Comparison of ENCODE assay signal across 26 cellular contexts in genomic region chr2:55668956-55669355, GRCh38.
"Had no signal": no experiment of that assay in that cellular context is flagged by ENCODE, and none has a peak within 500 bp of the region (broad histone marks: within the 10 kb centered on the region; RNA-seq: fewer than 3 reads in every experiment).

No MANE protein-coding gene starts in this region.

- ATAC-seq: effector memory CD8-positive, alpha-beta T cell; esophagus mucosa; foreskin keratinocyte; gastrocnemius medialis; gastroesophageal sphincter; heart left ventricle; heart right ventricle had no signal

- H3K27ac ChIP-seq: colonic mucosa, coronary artery, epithelial cell of prostate, esophagus muscularis mucosa, esophagus squamous epithelium, foreskin keratinocyte, gastrocnemius medialis, gastroesophageal sphincter, heart left ventricle, heart right ventricle had no signal

- H3K4me1 ChIP-seq: colonic mucosa, esophagus muscularis mucosa, esophagus squamous epithelium, foreskin keratinocyte, gastrocnemius medialis, gastroesophageal sphincter, heart left ventricle, heart right ventricle had no signal

- DNase-seq: colonic mucosa; cortex of kidney; dermis blood vessel endothelial cell; dorsolateral prefrontal cortex; effector CD4-positive, alpha-beta T cell; effector CD8-positive, alpha-beta T cell; effector memory CD4-positive, alpha-beta T cell; effector memory CD8-positive, alpha-beta T cell; endodermal cell; esophagus squamous epithelium; foreskin fibroblast; foreskin keratinocyte; foreskin melanocyte; gastrocnemius medialis; glutamatergic neuron; head of caudate nucleus; heart left ventricle; heart right ventricle had no signal

- H3K27me3 ChIP-seq: colonic mucosa, dorsolateral prefrontal cortex, esophagus muscularis mucosa, esophagus squamous epithelium, foreskin keratinocyte, gastrocnemius medialis, gastroesophageal sphincter, heart left ventricle, heart right ventricle had no signal

- H3K36me3 ChIP-seq: colonic mucosa had no signal

- H3K4me3 ChIP-seq: colonic mucosa, coronary artery, dorsolateral prefrontal cortex, esophagus muscularis mucosa, esophagus squamous epithelium, gastrocnemius medialis, gastroesophageal sphincter, heart left ventricle, heart right ventricle had no signal

- FAIRE-seq: colon, endometrium, endothelial cell of umbilical vein had no signal

- H3K9me3 ChIP-seq: colonic mucosa, esophagus muscularis mucosa, esophagus squamous epithelium, gastrocnemius medialis, gastroesophageal sphincter, heart left ventricle, heart right ventricle had no signal
